ENCODE assay signal across 1 cellular context in the genomic region with DNA sequence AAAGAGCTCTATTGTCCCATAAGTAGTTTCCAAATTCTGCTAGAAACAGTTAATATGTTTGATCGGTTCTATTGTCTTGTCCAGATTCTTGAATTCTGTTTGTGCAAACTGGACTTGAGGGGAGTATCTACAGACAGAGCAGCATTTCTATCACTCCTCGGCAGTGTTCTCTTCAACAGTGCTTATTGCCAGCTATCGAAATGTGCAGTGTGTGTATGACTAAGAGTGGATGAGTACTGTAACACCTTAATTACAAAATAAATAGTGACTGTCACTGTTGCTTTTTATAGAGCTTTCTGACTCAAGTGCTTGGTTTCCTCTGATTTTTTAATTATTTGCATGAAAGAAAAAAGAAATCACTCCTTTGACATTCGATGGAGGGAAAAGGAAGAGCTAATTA.
TF ChIP-seq lines count a peak whose summit lies in the region.

No MANE protein-coding gene starts in this region.

TF ChIP-seq in WTC11, 78 proteins besides CTCF, POLR2A, EP300 and RAD21 (continued from another document):
- TF ChIP-seq PREB (CRISPR knock-in tag; IDR thresholded peaks at IDR 0.05; ENCODE audit: borderline replicate concordance) (no peak), SMAD3 (CRISPR knock-in tag; IDR thresholded peaks at IDR 0.05; ENCODE audit: borderline replicate concordance) (no peak), SP1 (CRISPR knock-in tag; conservative IDR thresholded peaks at IDR 0.05) (no peak), CREB1 (CRISPR knock-in tag; IDR thresholded peaks at IDR 0.05) (no peak), SOX15 (CRISPR knock-in tag; IDR thresholded peaks at IDR 0.05) (no peak)
- TF ChIP-seq, protein P1, sequence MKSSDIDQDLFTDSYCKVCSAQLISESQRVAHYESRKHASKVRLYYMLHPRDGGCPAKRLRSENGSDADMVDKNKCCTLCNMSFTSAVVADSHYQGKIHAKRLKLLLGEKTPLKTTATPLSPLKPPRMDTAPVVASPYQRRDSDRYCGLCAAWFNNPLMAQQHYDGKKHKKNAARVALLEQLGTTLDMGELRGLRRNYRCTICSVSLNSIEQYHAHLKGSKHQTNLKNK (CRISPR knock-in tag; IDR thresholded peaks at IDR 0.05): no peak
TF ChIP-seq in WTC11: peak in this region for 0.
